Comparison of ENCODE assay signal across 8 cellular contexts in genomic region chr22:36405671-36406070, GRCh38. TPM values are rescaled to one million over a fixed set of nuclear protein-coding genes. Genes with fewer than 3 reads are reported as not detected.
DNase-seq lines count a peak whose midpoint lies in the region; ATAC-seq, FAIRE-seq and TF ChIP-seq lines count a peak whose summit lies in the region.

No MANE protein-coding gene starts in this region.

- no peak for TF ChIP-seq POLR2A in uterus (IDR thresholded peaks at IDR 0.05)

- no peaks in the 10 kb centered on the region for H3K27me3 ChIP-seq in uterus

- peaks cover 66% of the 10 kb centered on the region for H3K4me1 Mint-ChIP-seq in activated B cell treated with CpG ODN at 0.5 μM for 24 hours

- H3K4me3 ChIP-seq in AG10803 (ENCODE audit: low read length) (no peak overlapping the region), uterus (no peak overlapping the region)

- H3K4me1 ChIP-seq in uterus = no peaks in the 10 kb centered on the region

- CTCF ChIA-PET in activated B cell treated with CpG ODN at 0.5 μM for 24 hours (lab: Charles Lee) = interaction anchor here (0.8 to 2.9 kb wide), 4 partner anchors 29 to 104 kb away, joined by 3 to 14 read pairs (median 3); no protein-coding TSS in a partner anchor

- ATAC-seq in activated B cell treated with CpG ODN at 0.5 μM for 24 hours (ENCODE audit: low read depth) = peak; percentile 70

- TF ChIP-seq CTCF in AG10803 (conservative IDR thresholded peaks at IDR 0.05; ENCODE audit: low read length) (no peak; the same call in 1 of the 2 replicates), activated B cell treated with CpG ODN at 0.5 μM for 24 hours (IDR thresholded peaks at IDR 0.05) (no peak), uterus (IDR thresholded peaks at IDR 0.05) (no peak)

- no peak for FAIRE-seq in frontal cortex (lab: Jason Lieb, UNC)

- no peak overlapping the region for H3K27ac ChIP-seq in uterus

- DNase-seq in AG10803 (ENCODE audit: low read depth) (peak; percentile 59), activated B cell treated with CpG ODN at 0.5 μM for 24 hours (peak; percentile 40), glomerular visceral epithelial cell (ENCODE audit: extremely low spot score) (peak; percentile 76), uterus (no peak), frontal cortex (ENCODE audit: low spot score in 2 of 2) (no peak), DMS53 (lab: John Stamatoyannopoulos, UW) (no peak), NCI-H2196 treated with DMSO at 0.1 percent for 48 hours (lab: John Stamatoyannopoulos, UW; ENCODE audit: unreplicated experiment) (no peak)

- H3K4me3 Mint-ChIP-seq in activated B cell treated with CpG ODN at 0.5 μM for 24 hours = peak overlapping the region; percentile 42

- H3K9me3 ChIP-seq in uterus = no peaks in the 10 kb centered on the region

- peak; percentile 14; the same call in 1 of the 2 replicates for TF ChIP-seq RAD21 in Ishikawa (IDR thresholded peaks at IDR 0.05; ENCODE audit: low read depth)

- intact Hi-C loops in activated B cell treated with CpG ODN at 0.5 μM for 24 hours (cut with micrococcal nuclease) (loop anchor here (1.0 kb wide), 3 partner anchors 17 to 65 kb away; no protein-coding TSS in a partner anchor), uterus (cut with DNase I; ENCODE audit: low total_unique reads) (no loop called here)

- no peaks in the 10 kb centered on the region for H3K36me3 ChIP-seq in uterus

- H3K27ac Mint-ChIP-seq in activated B cell treated with CpG ODN at 0.5 μM for 24 hours = peak overlapping the region; percentile 92

- TF ChIP-seq EP300 in Ishikawa (IDR thresholded peaks at IDR 0.05; ENCODE audit: borderline replicate concordance) = no peak

- POLR2A ChIA-PET in activated B cell treated with CpG ODN at 0.5 μM for 24 hours (lab: Charles Lee) = interaction anchor here (0.7 to 2.7 kb wide), 14 partner anchors 10 to 78 kb away, joined by 3 to 27 read pairs (median 4); partner anchors contain the start of genes MYH9 and TXN2

- no peaks in the 10 kb centered on the region for H3K36me3 Mint-ChIP-seq in activated B cell treated with CpG ODN at 0.5 μM for 24 hours (ENCODE audit: low read depth)

- no peaks in the 10 kb centered on the region for H3K9me3 Mint-ChIP-seq in activated B cell treated with CpG ODN at 0.5 μM for 24 hours

- no peaks in the 10 kb centered on the region for H3K27me3 Mint-ChIP-seq in activated B cell treated with CpG ODN at 0.5 μM for 24 hours

TF ChIP-seq in Ishikawa, 13 proteins besides CTCF, POLR2A, EP300 and RAD21:
- TF ChIP-seq CEBPB (IDR thresholded peaks at IDR 0.05) = no peak
- no peak for TF ChIP-seq FOXM1 (IDR thresholded peaks at IDR 0.05; ENCODE audit: borderline replicate concordance, low read depth)
- TF ChIP-seq ZBTB7A (IDR thresholded peaks at IDR 0.05; ENCODE audit: low read depth) = no peak
- TF ChIP-seq YY1 (IDR thresholded peaks at IDR 0.05; ENCODE audit: low read depth) = no peak
- no peak for TF ChIP-seq NFIC (IDR thresholded peaks at IDR 0.05)
- TF ChIP-seq, protein P1, sequence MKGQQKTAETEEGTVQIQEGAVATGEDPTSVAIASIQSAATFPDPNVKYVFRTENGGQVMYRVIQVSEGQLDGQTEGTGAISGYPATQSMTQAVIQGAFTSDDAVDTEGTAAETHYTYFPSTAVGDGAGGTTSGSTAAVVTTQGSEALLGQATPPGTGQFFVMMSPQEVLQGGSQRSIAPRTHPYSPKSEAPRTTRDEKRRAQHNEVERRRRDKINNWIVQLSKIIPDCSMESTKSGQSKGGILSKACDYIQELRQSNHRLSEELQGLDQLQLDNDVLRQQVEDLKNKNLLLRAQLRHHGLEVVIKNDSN (IDR thresholded peaks at IDR 0.05) = no peak
- TF ChIP-seq TCF12 (IDR thresholded peaks at IDR 0.05; ENCODE audit: low read depth) = no peak
- TF ChIP-seq CREB1 (IDR thresholded peaks at IDR 0.05; ENCODE audit: low read depth) = no peak
- TF ChIP-seq REST (IDR thresholded peaks at IDR 0.05; ENCODE audit: low read depth) = no peak
- no peak for TF ChIP-seq MAX (IDR thresholded peaks at IDR 0.05)
- no peak for TF ChIP-seq TEAD4 (IDR thresholded peaks at IDR 0.05)
- no peak for TF ChIP-seq TAF1 (IDR thresholded peaks at IDR 0.05; ENCODE audit: low read depth)
- no peak for TF ChIP-seq EGR1 (IDR thresholded peaks at IDR 0.05)

RNA-seq across cellular contexts. Expression of gene MYH9, which starts 17.9 kb away (rescaled TPM):
- total RNA-seq in activated B cell treated with CpG ODN at 0.5 μM for 24 hours = 714 and 755 TPM in 2 replicates
- total RNA-seq in uterus = 1,000 to 10,000 TPM in 1 of 4 donors, 100 to 1,000 TPM in 3; 215 to 1,171 (median 400) TPM
- 32.2 TPM for total RNA-seq in frontal cortex

Comparison
In these comparisons a context has a peak if more than half of its experiments do, and no peak if none do; other contexts are left out.
1. DNase-seq: peak in AG10803 (single experiment), activated B cell treated with CpG ODN at 0.5 μM for 24 hours (single experiment) and glomerular visceral epithelial cell (single experiment); none in uterus (0 of 2), frontal cortex (0 of 2), DMS53 (single experiment) and NCI-H2196 treated with DMSO at 0.1 percent for 48 hours (single experiment).